8 cellular contexts compared by ENCODE assay signal in genomic region chr19:2782357-2782935, GRCh38. TPM values are rescaled to one million over a fixed set of nuclear protein-coding genes. Genes with fewer than 3 reads are reported as not detected.
DNase-seq lines count a peak whose midpoint lies in the region; ATAC-seq, FAIRE-seq and TF ChIP-seq lines count a peak whose summit lies in the region.

No MANE protein-coding gene starts in this region.

- POLR2A ChIA-PET in GM12878 (lab: Charles Lee), result interaction anchor here (1.3 kb wide), 1 partner anchor 168 kb away, joined by 3 read pairs; no protein-coding TSS in a partner anchor

- no TSS peak for BruUV-seq in GM12878 (replicated peaks; lab: Mats Ljungman, UMichigan)

- intact Hi-C loops in GM12878 (cut with micrococcal nuclease; ENCODE audit: unreplicated experiment), result loop anchor here (5.0 to 10.0 kb wide), 2 partner anchors 35 to 508 kb away; no protein-coding TSS in a partner anchor
- intact Hi-C loops in aorta (cut with DNase I), result no loop called here

- H3K9ac ChIP-seq in HUES6 (ENCODE audit: low read length), result peak overlapping the region; percentile 93
- peak overlapping the region; percentile 89 for H3K9ac ChIP-seq in GM12878 (ENCODE audit: control insufficient read depth, insufficient read depth, low read length)

- peak overlapping the region; percentile 90 for H3K4me2 ChIP-seq in GM12878 (ENCODE audit: control insufficient read depth, insufficient read depth)

- H2AFZ ChIP-seq in GM12878 (ENCODE audit: control insufficient read depth, low read depth, low read length), result no peak overlapping the region; the same call in 1 of the 2 replicates

- H3K9me3 ChIP-seq in HUES6 (ENCODE audit: control insufficient read depth, insufficient read depth, low read depth, low read length) (no peaks in the 10 kb centered on the region), GM12878 (replicated peaks; ENCODE audit: control insufficient read depth, insufficient read depth, low read length) (no peaks in the 10 kb centered on the region), mesodermal cell (ENCODE audit: control insufficient read depth, low read length) (peaks cover 7% of the 10 kb centered on the region), aorta (ENCODE audit: control insufficient read depth, low read length) (no peaks in the 10 kb centered on the region)

- in situ Hi-C loops in GM12878 (cut with MboI), result no loop called here

- no peak for ATAC-seq in GM12878
- no peak for ATAC-seq in aorta (ENCODE audit: low FRiP score)
- no peak for ATAC-seq in GM21717 (IDR thresholded peaks at IDR 0.05; ENCODE audit: unreplicated experiment)

- CTCF ChIA-PET in GM12878 (lab: Yijun Ruan, JAX), result interaction anchor here (0.7 to 2.4 kb wide), 3 partner anchors 134 to 890 kb away, joined by 3 to 13 read pairs (median 3); no protein-coding TSS in a partner anchor

- SMC1A ChIA-PET in GM12878 (lab: Charles Lee; ENCODE audit: uncharacterized antibody, unreplicated experiment), result interaction anchor here (1.1 to 1.6 kb wide), 3 partner anchors 33 to 253 kb away, joined by 3 to 6 read pairs (median 4); no protein-coding TSS in a partner anchor

- H3K36me3 ChIP-seq in HUES6 (ENCODE audit: control insufficient read depth, insufficient read depth, low read length), result peaks cover 11% of the 10 kb centered on the region
- H3K36me3 ChIP-seq in GM12878 (ENCODE audit: control insufficient read depth in 2 of 2, insufficient read depth in 2 of 2, low read length in 1 of 2), result peaks cover 2 to 4% of the 10 kb centered on the region in 2 experiments; a peak in 2 of 4 replicates
- peaks cover 42% of the 10 kb centered on the region for H3K36me3 ChIP-seq in mesodermal cell (ENCODE audit: control insufficient read depth, insufficient read depth, low read length)
- H3K36me3 ChIP-seq in aorta (ENCODE audit: control insufficient read depth in 1 of 2, insufficient read depth in 2 of 2, low read length in 1 of 2), result no peaks in the 10 kb centered on the region

- RAD21 ChIA-PET in GM12878 (lab: Charles Lee; ENCODE audit: unreplicated experiment), result interaction anchor here (0.5 to 1.7 kb wide), 3 partner anchors 102 to 1112 kb away, joined by 4 to 6 read pairs (median 4); no protein-coding TSS in a partner anchor

- H4K20me1 ChIP-seq in GM12878 (ENCODE audit: control insufficient read depth, insufficient read depth), result no peaks in the 10 kb centered on the region

- no peak for TF ChIP-seq EP300 in GM12878 (IDR thresholded peaks at IDR 0.05; ENCODE audit: borderline replicate concordance in 1 of 2, control insufficient read depth in 1 of 2, low read depth in 2 of 2, low read length in 2 of 2)

- no peak for TF ChIP-seq CTCF in GM12878 (IDR thresholded peaks at IDR 0.05 in 2 of 3, conservative IDR thresholded peaks at IDR 0.05 in 1 of 3; ENCODE audit: control insufficient read depth in 2 of 3, extremely low read depth in 1 of 3, insufficient read depth in 1 of 3, low read depth in 3 of 3, low read length in 3 of 3)
- no peak for TF ChIP-seq CTCF in GM20000 (IDR thresholded peaks at IDR 0.05; ENCODE audit: extremely low read depth, missing control alignments)

- 2% methylated on average over 24 of the region's 24 CpGs for WGBS in GM12878 (ENCODE audit: insufficient coverage, insufficient replicate concordance, low lambda C conversion rate, missing lambda C conversion rate)
- WGBS in mesodermal cell (ENCODE audit: insufficient coverage in 2 of 2), 2 experiments, result 5% methylated on average over 22 to 24 of the region's 24 CpGs
- WGBS in aorta, 2 donors, result 2% methylated on average over 24 of the region's 24 CpGs

- H3K4me3 ChIP-seq in HUES6 (ENCODE audit: low read depth, low read length), result peak overlapping the region; percentile 89
- peak overlapping the region; percentile 99 for H3K4me3 ChIP-seq in GM12878
- peak overlapping the region; percentile 97 for H3K4me3 ChIP-seq in mesodermal cell (ENCODE audit: extremely low read depth, insufficient read depth, low read length, poor library complexity, severe bottlenecking)
- peak overlapping the region; percentile 74 to 81 for H3K4me3 ChIP-seq in aorta (ENCODE audit: low read length in 2 of 2)

- TF ChIP-seq RAD21 in GM12878 (IDR thresholded peaks at IDR 0.05; ENCODE audit: insufficient read depth, low read depth, low read length), result no peak

- peaks cover 12% of the 10 kb centered on the region for H3K4me1 ChIP-seq in HUES6 (ENCODE audit: control insufficient read depth, insufficient read depth, low read length)
- peaks cover 14% of the 10 kb centered on the region for H3K4me1 ChIP-seq in GM12878 (ENCODE audit: control insufficient read depth, insufficient read depth, low read length)
- peaks cover 18% of the 10 kb centered on the region for H3K4me1 ChIP-seq in mesodermal cell (ENCODE audit: control insufficient read depth, insufficient read depth, low read length, poor library complexity, severe bottlenecking)
- H3K4me1 ChIP-seq in aorta (ENCODE audit: control insufficient read depth in 1 of 2, insufficient read depth in 2 of 2, low read length in 2 of 2), result peaks cover 0 to 1% of the 10 kb centered on the region in 2 donors

- peak; percentile 83 for FAIRE-seq in GM12878 (lab: Jason Lieb, UNC)

- H3K79me2 ChIP-seq in GM12878 (ENCODE audit: control insufficient read depth, insufficient read depth, low read length), result peaks cover 74% of the 10 kb centered on the region

- TF ChIP-seq POLR2A in GM12878 (IDR thresholded peaks at IDR 0.05; ENCODE audit: low read depth, low read length), result no peak

- peak overlapping the region; percentile 76 for H3K27ac ChIP-seq in HUES6 (ENCODE audit: low read depth, low read length)
- peak overlapping the region; percentile 85 for H3K27ac ChIP-seq in GM12878 (ENCODE audit: control insufficient read depth, insufficient read depth)
- peak overlapping the region; percentile 84 for H3K27ac ChIP-seq in mesodermal cell (ENCODE audit: low read depth, low read length, severe bottlenecking)
- H3K27ac ChIP-seq in aorta (ENCODE audit: low read depth in 1 of 2, low read length in 2 of 2), result peak overlapping the region in 1 of 2 donors; percentile 43

- H3K27me3 ChIP-seq in HUES6 (ENCODE audit: control insufficient read depth, insufficient read depth, low read length) (no peaks in the 10 kb centered on the region), GM12878 (replicated peaks in 1 of 2; ENCODE audit: control insufficient read depth in 2 of 2, insufficient read depth in 2 of 2, low read length in 1 of 2) (no peaks in the 10 kb centered on the region), aorta (ENCODE audit: control insufficient read depth in 1 of 2, insufficient read depth in 2 of 2, low read length in 1 of 2) (no peaks in the 10 kb centered on the region)

- DNase-seq in A172 (ENCODE audit: low spot score), result peak; percentile 16
- no peak for DNase-seq in GM12878 (ENCODE audit: low read depth, low spot score)
- no peak for DNase-seq in aorta
- no peak for DNase-seq in GM20000 (ENCODE audit: low spot score)
- DNase-seq in superior temporal gyrus (ENCODE audit: extremely low spot score), result no peak

RNA-seq across cellular contexts. Expression of gene SGTA, which starts 0.6 kb away (rescaled TPM):
- total RNA-seq in A172 (2014; rRNA removed; shearing (Covaris generic)), result 112 and 114 TPM in 2 replicates
- 27.0 and 30.4 TPM in 2 replicates for total RNA-seq in GM12878 (2013; cell fraction: nucleolus; rRNA removed)
- 51.2 and 59.2 TPM in 2 replicates for total RNA-seq in GM12878 (2014; rRNA removed)
- total RNA-seq in GM12878 (2014; rRNA removed; fragmentation: Illumina TruSeq; extraction: Trizol), result 22.9 and 26.2 TPM in 2 replicates
- total RNA-seq in GM12878 (2021), result 69.2 and 76.3 TPM in 2 replicates
- polyA plus RNA-seq in GM12878 (2011; ENCODE audit: low read depth), result 22.0 TPM
- polyA plus RNA-seq in GM12878 (2011; rRNA removed), result 19.9 and 32.9 TPM in 2 replicates
- 70.3 and 75.7 TPM in 2 replicates for polyA plus RNA-seq in GM12878 (2011; cell fraction: cytosol; rRNA removed)
- polyA plus RNA-seq in GM12878 (2011; cell fraction: nucleus; rRNA removed), result 59.1 and 86.4 TPM in 2 replicates
- 46.1 and 46.5 TPM in 2 replicates for polyA plus RNA-seq in GM12878 (2012)
- polyA plus RNA-seq in GM12878 (2014; fragmentation: Illumina TruSeq; extraction: Trizol), result 13.2 and 37.1 TPM in 2 replicates
- polyA plus RNA-seq in GM12878 (2014; fragmentation: Nextera tagmentation; extraction: Ambion mirVana), result 1 to 10 TPM; 2.0 to 3.1 TPM
- polyA plus RNA-seq in GM12878 (2014; rRNA removed), result 64.2 and 78.7 TPM in 2 replicates
- polyA plus RNA-seq in GM12878 (2016; fragmentation: Nextera tagmentation; extraction: Ambion mirVana), result 100 to 1,000 TPM; 102 TPM
- 12.0 and 30.2 TPM in 2 replicates for polyA minus RNA-seq in GM12878 (2011; rRNA and poly(A)+ RNA removed)
- polyA minus RNA-seq in GM12878 (2011; cell fraction: cytosol; rRNA and poly(A)+ RNA removed), result 15.9 and 16.7 TPM in 2 replicates
- polyA minus RNA-seq in GM12878 (2011; cell fraction: nucleus; rRNA and poly(A)+ RNA removed), result 9.7 and 20.9 TPM in 2 replicates
- polyA plus RNA-seq in mesodermal cell (2013, experiment 1 of 2), result 62.2 TPM
- polyA plus RNA-seq in mesodermal cell (2013, experiment 2 of 2), result 50.2 TPM
- total RNA-seq in aorta, result 10 to 100 TPM; 31.5 to 32.9 TPM
- polyA plus RNA-seq in aorta, result 10 to 100 TPM; 30.6 to 55.1 TPM

RNA-seq across cellular contexts. Expression of gene THOP1, which starts 2.9 kb away (rescaled TPM):
- 390 and 397 TPM in 2 replicates for total RNA-seq in A172 (2014; rRNA removed; shearing (Covaris generic))
- total RNA-seq in GM12878 (2013; cell fraction: nucleolus; rRNA removed), result 230 and 309 TPM in 2 replicates
- total RNA-seq in GM12878 (2014; rRNA removed), result 260 and 270 TPM in 2 replicates
- total RNA-seq in GM12878 (2014; rRNA removed; fragmentation: Illumina TruSeq; extraction: Trizol), result 75.9 and 77.5 TPM in 2 replicates
- 217 and 220 TPM in 2 replicates for total RNA-seq in GM12878 (2021)
- polyA plus RNA-seq in GM12878 (2011; ENCODE audit: low read depth), result 25.4 TPM
- 72.8 and 137 TPM in 2 replicates for polyA plus RNA-seq in GM12878 (2011; rRNA removed)
- polyA plus RNA-seq in GM12878 (2011; cell fraction: cytosol; rRNA removed), result 144 and 196 TPM in 2 replicates
- polyA plus RNA-seq in GM12878 (2011; cell fraction: nucleus; rRNA removed), result 439 and 527 TPM in 2 replicates
- 116 and 134 TPM in 2 replicates for polyA plus RNA-seq in GM12878 (2012)
- polyA plus RNA-seq in GM12878 (2014; fragmentation: Illumina TruSeq; extraction: Trizol), result 36.0 and 76.8 TPM in 2 replicates
- 1 to 10 TPM; 1.9 to 3.8 TPM for polyA plus RNA-seq in GM12878 (2014; fragmentation: Nextera tagmentation; extraction: Ambion mirVana)
- 200 and 240 TPM in 2 replicates for polyA plus RNA-seq in GM12878 (2014; rRNA removed)
- 100 to 1,000 TPM; 220 to 241 TPM for polyA plus RNA-seq in GM12878 (2016; fragmentation: Nextera tagmentation; extraction: Ambion mirVana)
- 97.9 and 180 TPM in 2 replicates for polyA minus RNA-seq in GM12878 (2011; rRNA and poly(A)+ RNA removed)
- 59.6 and 71.5 TPM in 2 replicates for polyA minus RNA-seq in GM12878 (2011; cell fraction: cytosol; rRNA and poly(A)+ RNA removed)
- 43.6 and 46.6 TPM in 2 replicates for polyA minus RNA-seq in GM12878 (2011; cell fraction: nucleus; rRNA and poly(A)+ RNA removed)
- 64.4 TPM for polyA plus RNA-seq in mesodermal cell (2013, experiment 1 of 2)
- polyA plus RNA-seq in mesodermal cell (2013, experiment 2 of 2), result 54.1 TPM
- 10 to 100 TPM; 26.4 to 33.2 TPM for total RNA-seq in aorta
- 10 to 100 TPM in 1 of 2 donors, 1 to 10 TPM in 1; 9.3 to 55.4 TPM for polyA plus RNA-seq in aorta

RNA-seq across cellular contexts. Expression of gene ZNF554, which starts 37.2 kb away (rescaled TPM):
- 4.6 and 4.8 TPM in 2 replicates for total RNA-seq in A172 (2014; rRNA removed; shearing (Covaris generic))
- 7.0 and 7.1 TPM in 2 replicates for total RNA-seq in GM12878 (2013; cell fraction: nucleolus; rRNA removed)
- total RNA-seq in GM12878 (2014; rRNA removed), result 1.7 and 2.1 TPM in 2 replicates
- total RNA-seq in GM12878 (2014; rRNA removed; fragmentation: Illumina TruSeq; extraction: Trizol), result 1.5 and 1.8 TPM in 2 replicates
- total RNA-seq in GM12878 (2021), result 1.7 TPM in 2 replicates
- 0.98 TPM for polyA plus RNA-seq in GM12878 (2011; ENCODE audit: low read depth)
- polyA plus RNA-seq in GM12878 (2011; rRNA removed), result 1.3 and 1.7 TPM in 2 replicates
- 1.1 and 1.2 TPM in 2 replicates for polyA plus RNA-seq in GM12878 (2011; cell fraction: cytosol; rRNA removed)
- polyA plus RNA-seq in GM12878 (2011; cell fraction: nucleus; rRNA removed), result 1.1 TPM in 2 replicates
- 1.1 and 1.4 TPM in 2 replicates for polyA plus RNA-seq in GM12878 (2012)
- 1.2 and 1.4 TPM in 2 replicates for polyA plus RNA-seq in GM12878 (2014; fragmentation: Illumina TruSeq; extraction: Trizol)
- polyA plus RNA-seq in GM12878 (2014; fragmentation: Nextera tagmentation; extraction: Ambion mirVana), result under 1 TPM; 0.19 to 0.38 TPM
- polyA plus RNA-seq in GM12878 (2014; rRNA removed), result 0.96 and 1.3 TPM in 2 replicates
- polyA plus RNA-seq in GM12878 (2016; fragmentation: Nextera tagmentation; extraction: Ambion mirVana), result 1 to 10 TPM; 1.2 to 1.4 TPM
- 1.3 and 1.6 TPM in 2 replicates for polyA minus RNA-seq in GM12878 (2011; rRNA and poly(A)+ RNA removed)
- polyA minus RNA-seq in GM12878 (2011; cell fraction: cytosol; rRNA and poly(A)+ RNA removed), result 0.94 and 1.6 TPM in 2 replicates
- polyA minus RNA-seq in GM12878 (2011; cell fraction: nucleus; rRNA and poly(A)+ RNA removed), result 0.48 and 0.77 TPM in 2 replicates
- polyA plus RNA-seq in mesodermal cell (2013, experiment 1 of 2), result 5.1 TPM
- polyA plus RNA-seq in mesodermal cell (2013, experiment 2 of 2), result 5.1 TPM
- total RNA-seq in aorta, result 1 to 10 TPM; 3.4 to 6.1 TPM
- polyA plus RNA-seq in aorta, result 1 to 10 TPM in 1 of 2 donors, under 1 TPM in 1; 0.38 to 4.4 TPM

RNA-seq across cellular contexts. Expression of gene SLC39A3, which starts 42.6 kb away (rescaled TPM):
- 91.0 and 100 TPM in 2 replicates for total RNA-seq in A172 (2014; rRNA removed; shearing (Covaris generic))
- total RNA-seq in GM12878 (2013; cell fraction: nucleolus; rRNA removed), result 26.3 and 30.0 TPM in 2 replicates
- total RNA-seq in GM12878 (2014; rRNA removed), result 46.0 and 50.2 TPM in 2 replicates
- 31.2 and 33.7 TPM in 2 replicates for total RNA-seq in GM12878 (2014; rRNA removed; fragmentation: Illumina TruSeq; extraction: Trizol)
- 48.4 and 52.1 TPM in 2 replicates for total RNA-seq in GM12878 (2021)
- polyA plus RNA-seq in GM12878 (2011; ENCODE audit: low read depth), result 9.9 TPM
- polyA plus RNA-seq in GM12878 (2011; rRNA removed), result 18.7 and 29.6 TPM in 2 replicates
- 51.6 and 59.3 TPM in 2 replicates for polyA plus RNA-seq in GM12878 (2011; cell fraction: cytosol; rRNA removed)
- 38.3 and 42.8 TPM in 2 replicates for polyA plus RNA-seq in GM12878 (2011; cell fraction: nucleus; rRNA removed)
- polyA plus RNA-seq in GM12878 (2012), result 24.3 and 28.7 TPM in 2 replicates
- polyA plus RNA-seq in GM12878 (2014; fragmentation: Illumina TruSeq; extraction: Trizol), result 20.9 and 59.4 TPM in 2 replicates
- polyA plus RNA-seq in GM12878 (2014; fragmentation: Nextera tagmentation; extraction: Ambion mirVana), result 1 to 10 TPM in 1 of 2 experiments, under 1 TPM in 1; 0.63 to 1.1 TPM
- polyA plus RNA-seq in GM12878 (2014; rRNA removed), result 54.5 and 54.9 TPM in 2 replicates
- 10 to 100 TPM; 58.7 to 67.1 TPM for polyA plus RNA-seq in GM12878 (2016; fragmentation: Nextera tagmentation; extraction: Ambion mirVana)
- 19.9 and 31.8 TPM in 2 replicates for polyA minus RNA-seq in GM12878 (2011; rRNA and poly(A)+ RNA removed)
- 15.3 and 17.2 TPM in 2 replicates for polyA minus RNA-seq in GM12878 (2011; cell fraction: cytosol; rRNA and poly(A)+ RNA removed)
- 7.5 and 14.9 TPM in 2 replicates for polyA minus RNA-seq in GM12878 (2011; cell fraction: nucleus; rRNA and poly(A)+ RNA removed)
- 22.7 TPM for polyA plus RNA-seq in mesodermal cell (2013, experiment 1 of 2)
- 16.6 TPM for polyA plus RNA-seq in mesodermal cell (2013, experiment 2 of 2)
- total RNA-seq in aorta, result 10 to 100 TPM; 13.6 to 14.1 TPM
- 10 to 100 TPM in 1 of 2 donors, 1 to 10 TPM in 1; 6.0 to 19.6 TPM for polyA plus RNA-seq in aorta

RNA-seq across cellular contexts. Expression of gene ZNF555, which starts 58.8 kb away (rescaled TPM):
- total RNA-seq in A172 (2014; rRNA removed; shearing (Covaris generic)), result 8.2 and 8.4 TPM in 2 replicates
- total RNA-seq in GM12878 (2013; cell fraction: nucleolus; rRNA removed), result 5.0 and 5.1 TPM in 2 replicates
- total RNA-seq in GM12878 (2014; rRNA removed), result 0.62 and 0.71 TPM in 2 replicates
- 1.6 and 1.7 TPM in 2 replicates for total RNA-seq in GM12878 (2014; rRNA removed; fragmentation: Illumina TruSeq; extraction: Trizol)
- 0.90 and 1.2 TPM in 2 replicates for total RNA-seq in GM12878 (2021)
- 1.2 TPM for polyA plus RNA-seq in GM12878 (2011; ENCODE audit: low read depth)
- 1.9 and 2.8 TPM in 2 replicates for polyA plus RNA-seq in GM12878 (2011; rRNA removed)
- polyA plus RNA-seq in GM12878 (2011; cell fraction: cytosol; rRNA removed), result 0.70 and 0.82 TPM in 2 replicates
- 1.1 and 1.2 TPM in 2 replicates for polyA plus RNA-seq in GM12878 (2011; cell fraction: nucleus; rRNA removed)
- 1.7 and 2.3 TPM in 2 replicates for polyA plus RNA-seq in GM12878 (2012)
- 1.3 and 1.5 TPM in 2 replicates for polyA plus RNA-seq in GM12878 (2014; fragmentation: Illumina TruSeq; extraction: Trizol)
- 1 to 10 TPM in 1 of 2 experiments, under 1 TPM in 1; 0.68 to 1.7 TPM for polyA plus RNA-seq in GM12878 (2014; fragmentation: Nextera tagmentation; extraction: Ambion mirVana)
- polyA plus RNA-seq in GM12878 (2014; rRNA removed), result 0.58 and 1.0 TPM in 2 replicates
- polyA plus RNA-seq in GM12878 (2016; fragmentation: Nextera tagmentation; extraction: Ambion mirVana), result 1 to 10 TPM; 1.2 to 1.4 TPM
- polyA minus RNA-seq in GM12878 (2011; rRNA and poly(A)+ RNA removed), result 1.8 and 2.6 TPM in 2 replicates
- 0.80 and 0.83 TPM in 2 replicates for polyA minus RNA-seq in GM12878 (2011; cell fraction: cytosol; rRNA and poly(A)+ RNA removed)
- polyA minus RNA-seq in GM12878 (2011; cell fraction: nucleus; rRNA and poly(A)+ RNA removed), result 0.60 and 0.86 TPM in 2 replicates
- polyA plus RNA-seq in mesodermal cell (2013, experiment 1 of 2), result 10.3 TPM
- 11.6 TPM for polyA plus RNA-seq in mesodermal cell (2013, experiment 2 of 2)
- 1 to 10 TPM; 8.1 to 9.5 TPM for total RNA-seq in aorta
- polyA plus RNA-seq in aorta, result 1 to 10 TPM; 1.8 to 2.1 TPM
